ENCODE assay signal across 17 cellular contexts in genomic region chr9:11933926-11934325, GRCh38.
DNase-seq lines count a peak whose midpoint lies in the region; ATAC-seq and TF ChIP-seq lines count a peak whose summit lies in the region.
"Had no signal": no experiment of that assay in that cellular context is flagged by ENCODE, and none has a peak within 500 bp of the region (broad histone marks: within the 10 kb centered on the region; RNA-seq: fewer than 3 reads in every experiment).

No MANE protein-coding gene starts in this region.

- BruUV-seq in MCF 10A (replicated peaks; lab: Mats Ljungman, UMichigan) (no TSS peak), PC-3 (replicated peaks; lab: Mats Ljungman, UMichigan) (no TSS peak)

- DNase-seq in MCF 10A (ENCODE audit: unreplicated experiment) (peak; percentile 78), breast epithelium (ENCODE audit: low spot score in 2 of 2) (no peak), PC-3 (no peak), fibroblast of peridontal ligament (ENCODE audit: extremely low read depth) (peak; percentile 6), natural killer cell (no peak), lower leg skin (ENCODE audit: low spot score in 2 of 2) (no peak), T-helper 9 cell (no peak)
- DNase-seq in NK-92 treated with Interleukin-12 subunit alpha and Interleukin-12 subunit beta, amount 100 ng/mL, for 24 hours (lab: John Stamatoyannopoulos, UW) = no peak
- DNase-seq: activated CD4-positive, alpha-beta T cell treated with anti-CD3 and anti-CD28 coated beads, Interleukin-2, amount 50 U/mL, for 1 hour; activated naive CD4-positive, alpha-beta T cell; NCI-H1092; nephron progenitor cell; PC-9; stimulated activated CD4-positive, alpha-beta T cell treated with anti-CD3 and anti-CD28 coated beads, Interleukin-15, amount 100 ng/mL, for 24 hours; stimulated activated CD8-positive, alpha-beta memory T cell treated with anti-CD3 and anti-CD28 coated beads, Interleukin-4, amount 100 ng/mL, for 48 hours had no signal

- H3K9me2 ChIP-seq in PC-3 (replicated peaks; ENCODE audit: low read length) = no peaks in the 10 kb centered on the region

- CTCF ChIA-PET in MCF 10A (lab: Yijun Ruan, JAX) (no interaction called here), PC-3 (lab: Charles Lee) (no interaction called here)

- H3K36me3 ChIP-seq in breast epithelium (no peaks in the 10 kb centered on the region), PC-3 (ENCODE audit: low read depth, low read length) (no peaks in the 10 kb centered on the region)

- H3K4me1 ChIP-seq in breast epithelium (no peaks in the 10 kb centered on the region), PC-3 (ENCODE audit: insufficient read depth, low read length) (no peaks in the 10 kb centered on the region)

- H3K36me3 Mint-ChIP-seq in MCF 10A (ENCODE audit: insufficient read depth, unreplicated experiment) (no peaks in the 10 kb centered on the region), natural killer cell (peaks cover 6% of the 10 kb centered on the region)

- POLR2A ChIA-PET in MCF 10A (lab: Yijun Ruan, JAX) (no interaction called here), PC-3 (lab: Charles Lee; ENCODE audit: unreplicated experiment) (no interaction called here)

- no peak overlapping the region for H3K9ac ChIP-seq in PC-3 (ENCODE audit: low read length)

- H2AFZ ChIP-seq in PC-3 (ENCODE audit: low read length) = no peak overlapping the region
- H2AFZ ChIP-seq: PC-9 had no signal

- no peak for TF ChIP-seq CTCF in MCF 10A (IDR thresholded peaks at IDR 0.05; ENCODE audit: unreplicated experiment)
- no peak for TF ChIP-seq CTCF in breast epithelium (IDR thresholded peaks at IDR 0.05)
- no peak for TF ChIP-seq CTCF in PC-3 (conservative IDR thresholded peaks at IDR 0.05; ENCODE audit: low read depth, low read length)
- no peak for TF ChIP-seq CTCF in natural killer cell (IDR thresholded peaks at IDR 0.05)
- no peak for TF ChIP-seq CTCF in lower leg skin (IDR thresholded peaks at IDR 0.05)

- H3K4me2 ChIP-seq in PC-3 (ENCODE audit: low read length) = no peak overlapping the region
- H3K4me2 ChIP-seq: PC-9 had no signal

- H3F3A ChIP-seq in PC-3 (ENCODE audit: low read length, unreplicated experiment) = no peaks in the 10 kb centered on the region

- H3K4me3 Mint-ChIP-seq in MCF 10A (ENCODE audit: unreplicated experiment) (no peak overlapping the region), natural killer cell (no peak overlapping the region)
- H3K4me3 Mint-ChIP-seq: dendritic cell treated with granulocyte-macrophage colony-stimulating factor and Interleukin-4, amounts not matched to agents 40 ng/mL and 50 ng/mL, for 4 days; nephron progenitor cell had no signal

- no peaks in the 10 kb centered on the region for H3K27me3 ChIP-seq in breast epithelium
- H3K27me3 ChIP-seq in PC-3 (ENCODE audit: low read length) = no peaks in the 10 kb centered on the region

- intact Hi-C loops in MCF 10A (cut with micrococcal nuclease) = no loop called here
- intact Hi-C loops in breast epithelium (cut with DNase I; ENCODE audit: low total_unique reads) = loop anchor here (10.0 kb wide), 1 partner anchor 1091 kb away; no protein-coding TSS in a partner anchor
- intact Hi-C loops in PC-3 (cut with micrococcal nuclease) = no loop called here
- intact Hi-C loops in natural killer cell (cut with micrococcal nuclease) = no loop called here
- intact Hi-C loops in lower leg skin (cut with DNase I; ENCODE audit: low total_unique reads) = no loop called here

- H3K4me3 ChIP-seq in breast epithelium (no peak overlapping the region), PC-3 (ENCODE audit: low read length) (no peak overlapping the region), lower leg skin (ENCODE audit: low read depth, poor library complexity, severe bottlenecking) (no peak overlapping the region)
- H3K4me3 ChIP-seq: PC-9 had no signal

- ATAC-seq in PC-3 = peak; percentile 48; the same call in 1 of the 2 replicates
- no peak for ATAC-seq in natural killer cell
- ATAC-seq: left lobe of liver had no signal

- TF ChIP-seq POLR2A in breast epithelium (IDR thresholded peaks at IDR 0.05) (no peak), lower leg skin (IDR thresholded peaks at IDR 0.05) (no peak)

- H3K27me3 Mint-ChIP-seq in MCF 10A (ENCODE audit: insufficient read depth, unreplicated experiment) (no peaks in the 10 kb centered on the region), natural killer cell (ENCODE audit: low read depth in 2 of 2) (no peaks in the 10 kb centered on the region)
- H3K27me3 Mint-ChIP-seq: dendritic cell treated with granulocyte-macrophage colony-stimulating factor and Interleukin-4, amounts not matched to agents 40 ng/mL and 50 ng/mL, for 4 days had no signal

- H3K27ac Mint-ChIP-seq in MCF 10A (ENCODE audit: low read depth, unreplicated experiment) = peak overlapping the region; percentile 88
- no peak overlapping the region for H3K27ac Mint-ChIP-seq in natural killer cell
- H3K27ac Mint-ChIP-seq: dendritic cell treated with granulocyte-macrophage colony-stimulating factor and Interleukin-4, amounts not matched to agents 40 ng/mL and 50 ng/mL, for 4 days; nephron progenitor cell had no signal

- no peaks in the 10 kb centered on the region for H3K9me3 Mint-ChIP-seq in MCF 10A (ENCODE audit: unreplicated experiment)
- peaks cover 4 to 10% of the 10 kb centered on the region in 2 donors for H3K9me3 Mint-ChIP-seq in natural killer cell
- H3K9me3 Mint-ChIP-seq: nephron progenitor cell had no signal

- H3K27ac ChIP-seq in breast epithelium = no peak overlapping the region
- no peak overlapping the region for H3K27ac ChIP-seq in PC-3 (ENCODE audit: low read length)
- H3K27ac ChIP-seq: PC-9 had no signal

- H3K79me2 ChIP-seq in PC-3 (ENCODE audit: low read length) = no peaks in the 10 kb centered on the region

- H3K4me1 Mint-ChIP-seq in MCF 10A (ENCODE audit: insufficient read depth, unreplicated experiment) = peaks cover 9% of the 10 kb centered on the region
- H3K4me1 Mint-ChIP-seq in natural killer cell = no peaks in the 10 kb centered on the region
- H3K4me1 Mint-ChIP-seq: nephron progenitor cell had no signal

- no peaks in the 10 kb centered on the region for H4K20me1 ChIP-seq in PC-3 (ENCODE audit: low read length)

- H3K9me3 ChIP-seq in breast epithelium (peaks cover 0 to 2% of the 10 kb centered on the region in 2 donors), PC-3 (ENCODE audit: low read length) (no peaks in the 10 kb centered on the region)

Comparison
In these comparisons a context has a peak if more than half of its experiments do, and no peak if none do; other contexts are left out.
1. DNase-seq: peak in MCF 10A (single experiment) and fibroblast of peridontal ligament (single experiment); none in breast epithelium (0 of 2), PC-3 (single experiment), natural killer cell (single experiment), lower leg skin (0 of 2), NK-92 treated with Interleukin-12 subunit alpha and Interleukin-12 subunit beta, amount 100 ng/mL, for 24 hours (single experiment) and T-helper 9 cell (single experiment).